1 cellular context compared by ENCODE assay signal in genomic region chr6:82100763-82101162, GRCh38.
A peak's percentile ranks its signal among the peaks of the same experiment; 100 is the strongest.
TF ChIP-seq lines count a peak whose summit lies in the region.

No MANE protein-coding gene starts in this region.

TF ChIP-seq in K562, 482 proteins besides CTCF, POLR2A, EP300 and RAD21 (continued from another document):
- TF ChIP-seq ZNF146 (CRISPR knock-in tag; IDR thresholded peaks at IDR 0.05; ENCODE audit: unreplicated experiment) = peak; percentile 83
- peak; percentile 71; the same call in 1 of the 2 replicates for TF ChIP-seq BCOR (IDR thresholded peaks at IDR 0.05)
